ENCODE assay signal across 8 cellular contexts in the genomic region with DNA sequence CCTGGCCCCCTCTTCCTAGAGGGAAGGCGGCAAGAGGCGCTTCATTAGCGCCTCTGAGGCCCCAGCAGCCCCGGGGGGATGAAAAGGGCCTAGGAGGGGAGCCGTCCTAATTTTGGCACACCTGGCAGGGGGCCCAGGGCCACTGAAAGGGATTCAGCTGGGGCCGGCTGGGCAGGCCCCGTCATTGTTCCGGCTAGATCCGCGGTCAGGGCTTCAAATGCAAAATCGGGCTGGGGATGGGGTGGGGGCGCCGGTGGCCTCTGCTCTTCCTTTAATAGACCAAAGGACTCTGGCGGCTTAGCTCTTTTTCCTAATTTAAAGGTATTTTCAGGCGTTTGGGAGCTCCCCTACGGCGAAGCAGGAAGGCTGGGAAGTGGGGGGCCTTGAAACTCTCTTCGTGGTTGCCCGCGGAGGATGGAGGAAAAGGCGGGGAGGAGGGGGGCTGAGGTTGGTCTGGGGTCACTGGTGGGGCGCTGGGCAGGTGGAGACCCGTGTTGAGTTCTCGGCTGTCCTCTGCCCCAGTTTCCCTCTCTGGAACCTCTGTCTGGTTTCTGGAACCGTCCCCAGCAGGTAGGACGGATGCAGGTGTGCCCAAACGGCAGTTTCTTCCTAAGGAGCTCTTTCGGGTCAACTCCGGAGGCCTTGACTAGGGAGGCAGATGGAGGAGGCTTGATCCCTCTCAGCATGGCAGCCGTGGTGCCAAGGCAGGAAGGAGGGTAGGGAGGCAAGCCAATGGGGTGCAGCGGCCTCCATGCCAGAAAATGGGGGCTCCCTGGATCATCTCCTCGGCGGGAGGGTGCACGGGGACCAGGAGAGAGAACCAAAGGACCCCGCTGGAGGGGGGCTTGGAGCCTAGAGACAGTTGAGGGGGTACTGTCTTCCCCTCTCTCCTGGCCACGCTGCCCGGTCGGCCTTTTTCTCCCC. TPM values are rescaled to one million over a fixed set of nuclear protein-coding genes. Genes with fewer than 3 reads are reported as not detected.
DNase-seq lines count a peak whose midpoint lies in the region; ATAC-seq, FAIRE-seq and TF ChIP-seq lines count a peak whose summit lies in the region.
"Not testable (repeated sequence)": the region's sequence is repeated elsewhere in the genome, so short reads cannot be mapped to it uniquely, and the experiment has no call there.

No MANE protein-coding gene starts in this region.

- H3K27me3 ChIP-seq in astrocyte (ENCODE audit: insufficient read depth, low read length); foreskin keratinocyte; trophoblast cell (ENCODE audit: insufficient read depth, low read length); thymus (ENCODE audit: control insufficient read depth, insufficient read depth): not testable (repeated sequence)
- H3K27me3 ChIP-seq in left lung: peaks cover 0 to 45% of the 10 kb centered on the region in 2 donors

- not testable (repeated sequence) for H3K79me2 ChIP-seq in astrocyte (ENCODE audit: insufficient read depth, low read length); trophoblast cell (ENCODE audit: control insufficient read depth, insufficient read depth, low read length, poor library complexity)

- H3K36me3 Mint-ChIP-seq in activated CD4-positive, alpha-beta T cell treated with anti-CD3 and anti-CD28 coated beads for 36 hours (ENCODE audit: low read depth); astrocyte (ENCODE audit: low read depth, unreplicated experiment): not testable (repeated sequence)

- H3K4ac ChIP-seq in trophoblast cell (ENCODE audit: low read depth, low read length): not testable (repeated sequence)

- not testable (repeated sequence) for H3K9me3 ChIP-seq in astrocyte (ENCODE audit: insufficient read depth, low read depth, low read length); left lung; trophoblast cell (ENCODE audit: insufficient read depth, low read depth, low read length); thymus (ENCODE audit: control insufficient read depth)

- not testable (repeated sequence) for H3K27me3 Mint-ChIP-seq in activated CD4-positive, alpha-beta T cell treated with anti-CD3 and anti-CD28 coated beads for 36 hours; astrocyte (ENCODE audit: low read depth, unreplicated experiment)

- intact Hi-C loops in activated CD4-positive, alpha-beta T cell treated with anti-CD3 and anti-CD28 coated beads for 36 hours (cut with DNase I, micrococcal nuclease); left lung (cut with DNase I): not testable (repeated sequence)

- peak overlapping the region; percentile 57 for H3K4me3 Mint-ChIP-seq in activated CD4-positive, alpha-beta T cell treated with anti-CD3 and anti-CD28 coated beads for 36 hours
- not testable (repeated sequence) for H3K4me3 Mint-ChIP-seq in astrocyte (ENCODE audit: unreplicated experiment)

- not testable (repeated sequence) for TF ChIP-seq CTCF in astrocyte (IDR thresholded peaks at IDR 0.05; ENCODE audit: insufficient read depth, low read depth, low read length); foreskin keratinocyte (conservative IDR thresholded peaks at IDR 0.05); left lung (IDR thresholded peaks at IDR 0.05)

- not testable (repeated sequence) for H3K27ac ChIP-seq in astrocyte (ENCODE audit: low read depth, low read length); foreskin keratinocyte; left lung; trophoblast cell (ENCODE audit: low read depth, low read length); thymus (ENCODE audit: low read depth)

- POLR2A ChIA-PET in activated CD4-positive, alpha-beta T cell treated with anti-CD3 and anti-CD28 coated beads for 36 hours (lab: Charles Lee): not testable (repeated sequence)

- not testable (repeated sequence) for H3K4me1 Mint-ChIP-seq in activated CD4-positive, alpha-beta T cell treated with anti-CD3 and anti-CD28 coated beads for 36 hours; astrocyte (ENCODE audit: low read depth, unreplicated experiment)

- no CpG with 5 or more reads among the region's 38 CpGs for WGBS in trophoblast cell (ENCODE audit: extremely low coverage, insufficient coverage, insufficient read length)
- WGBS in thymus: 7% methylated on average over 38 of the region's 38 CpGs

- not testable (repeated sequence) for H3K4me3 ChIP-seq in astrocyte (ENCODE audit: insufficient read depth, low read depth, low read length); left lung; trophoblast cell (ENCODE audit: low read depth, low read length)
- peak overlapping the region; percentile 58 for H3K4me3 ChIP-seq in thymus (ENCODE audit: low read length)

- H4K12ac ChIP-seq in trophoblast cell (ENCODE audit: low read depth, low read length): not testable (repeated sequence)

- peak; percentile 40 for ATAC-seq in activated CD4-positive, alpha-beta T cell treated with anti-CD3 and anti-CD28 coated beads for 36 hours
- ATAC-seq in foreskin keratinocyte (peak; percentile 38), left lung (peak; percentile 13)

- H3K36me3 ChIP-seq in astrocyte (ENCODE audit: insufficient read depth, low read length); left lung; trophoblast cell (ENCODE audit: control insufficient read depth in 1 of 2, insufficient read depth in 2 of 2, low read length in 2 of 2); thymus (ENCODE audit: control insufficient read depth, insufficient read depth): not testable (repeated sequence)

- H2AFZ ChIP-seq in astrocyte (ENCODE audit: low read depth, low read length): peak overlapping the region; percentile 26
- not testable (repeated sequence) for H2AFZ ChIP-seq in trophoblast cell (ENCODE audit: insufficient read depth, low read length, poor library complexity)

- H3K79me1 ChIP-seq in trophoblast cell (ENCODE audit: low read length): not testable (repeated sequence)

- H3K9ac ChIP-seq in astrocyte (ENCODE audit: low read length); trophoblast cell (ENCODE audit: low read length): not testable (repeated sequence)

- H3K14ac ChIP-seq in trophoblast cell (ENCODE audit: low read length): not testable (repeated sequence)

- CTCF ChIA-PET in activated CD4-positive, alpha-beta T cell treated with anti-CD3 and anti-CD28 coated beads for 36 hours (lab: Charles Lee): not testable (repeated sequence)

- peak; percentile 19 for DNase-seq in DMS79 (lab: John Stamatoyannopoulos, UW)
- DNase-seq in NCI-H2171 (lab: John Stamatoyannopoulos, UW): peak; percentile 30
- peak; percentile 21 for DNase-seq in activated CD4-positive, alpha-beta T cell treated with anti-CD3 and anti-CD28 coated beads for 36 hours
- not testable (repeated sequence) for DNase-seq in astrocyte (ENCODE audit: low read depth); left lung; trophoblast cell
- DNase-seq in foreskin keratinocyte: peak in 1 of 2 donors; percentile 15

- not testable (repeated sequence) for H2AK5ac ChIP-seq in trophoblast cell (ENCODE audit: low read length)

- not testable (repeated sequence) for FAIRE-seq in astrocyte (lab: Jason Lieb, UNC)

- H4K8ac ChIP-seq in trophoblast cell (ENCODE audit: low read depth, low read length): peak overlapping the region; percentile 23

- H2BK12ac ChIP-seq in trophoblast cell (ENCODE audit: low read length): not testable (repeated sequence)

- peak overlapping the region; percentile 72 for H3K27ac Mint-ChIP-seq in activated CD4-positive, alpha-beta T cell treated with anti-CD3 and anti-CD28 coated beads for 36 hours
- H3K27ac Mint-ChIP-seq in astrocyte (ENCODE audit: unreplicated experiment): not testable (repeated sequence)

- H3K4me2 ChIP-seq in astrocyte (ENCODE audit: low read length): not testable (repeated sequence)
- peak overlapping the region; percentile 21 for H3K4me2 ChIP-seq in trophoblast cell (ENCODE audit: low read length)

- not testable (repeated sequence) for H3K9me3 Mint-ChIP-seq in activated CD4-positive, alpha-beta T cell treated with anti-CD3 and anti-CD28 coated beads for 36 hours (ENCODE audit: low read depth); astrocyte (ENCODE audit: unreplicated experiment)

- H3K23ac ChIP-seq in trophoblast cell (ENCODE audit: low read length): not testable (repeated sequence)

- H4K91ac ChIP-seq in trophoblast cell (ENCODE audit: low read depth, low read length): not testable (repeated sequence)

- H3K18ac ChIP-seq in trophoblast cell (ENCODE audit: low read length): not testable (repeated sequence)

- not testable (repeated sequence) for H3K4me1 ChIP-seq in astrocyte (ENCODE audit: insufficient read depth, low read length); foreskin keratinocyte; trophoblast cell (ENCODE audit: control insufficient read depth in 1 of 2, insufficient read depth in 2 of 2, low read length in 2 of 2); thymus (ENCODE audit: control insufficient read depth, insufficient read depth, low read length)
- peaks cover 0 to 18% of the 10 kb centered on the region in 2 donors for H3K4me1 ChIP-seq in left lung

- not testable (repeated sequence) for H2BK120ac ChIP-seq in trophoblast cell (ENCODE audit: insufficient read depth, low read length, poor library complexity)

- not testable (repeated sequence) for H4K20me1 ChIP-seq in astrocyte (ENCODE audit: insufficient read depth, low read length)

- not testable (repeated sequence) for H2BK5ac ChIP-seq in trophoblast cell (ENCODE audit: low read depth, low read length, poor library complexity)

RNA-seq across cellular contexts. Expression of a gene that starts 41.8 kb away (rescaled TPM):
- 10 to 100 TPM; 20.8 to 23.5 TPM for total RNA-seq in activated CD4-positive, alpha-beta T cell treated with anti-CD3 and anti-CD28 coated beads for 36 hours
- total RNA-seq in astrocyte: 40.9 and 48.9 TPM in 2 replicates
- 4.8 and 10.9 TPM in 2 replicates for total RNA-seq in foreskin keratinocyte
- 2.5 and 5.6 TPM in 2 replicates for polyA plus RNA-seq in foreskin keratinocyte
- total RNA-seq in left lung: 10 to 100 TPM; 26.4 to 26.7 TPM
- polyA plus RNA-seq in trophoblast cell (2013): 4.7 and 4.9 TPM in 2 replicates
- polyA plus RNA-seq in thymus: 8.4 TPM
